Comparison of ENCODE assay signal across 8 cellular contexts in genomic region chr6:41545703-41546474, GRCh38. TPM values are rescaled to one million over a fixed set of nuclear protein-coding genes. Genes with fewer than 3 reads are reported as not detected.
DNase-seq lines count a peak whose midpoint lies in the region; ATAC-seq and TF ChIP-seq lines count a peak whose summit lies in the region.

FOXP4 (plus strand) TSS chr6:41546381; CDS start chr6:41565761, 19,380 bp downstream.

- TF ChIP-seq POLR2A in GM19099 (IDR thresholded peaks at IDR 0.05; ENCODE audit: extremely low read depth, insufficient read length, low read depth), result peak; percentile 61

- peak; percentile 56 for ATAC-seq in HG03378 (IDR thresholded peaks at IDR 0.05; ENCODE audit: unreplicated experiment)

- DNase-seq in AML-193 (lab: John Stamatoyannopoulos, UW) (peak; percentile 96 to 98), NCI-H446 treated with DMSO at 0.1 percent for 48 hours (lab: John Stamatoyannopoulos, UW) (peak; percentile 91), cerebellum (ENCODE audit: low spot score) (peak; percentile 90), kidney tubule cell (ENCODE audit: low spot score) (peak; percentile 94)
- peak; percentile 67 to 77 for DNase-seq in activated CD4-positive, alpha-beta T cell treated with anti-CD3 and anti-CD28 coated beads for 24 hours (ENCODE audit: low read depth in 2 of 2)
- peak; percentile 49 to 52 for DNase-seq in stimulated activated CD4-positive, alpha-beta T cell treated with anti-CD3 and anti-CD28 coated beads, Interleukin-1b, Interleukin-23, amount 100 ng/mL, for 1 hour (ENCODE audit: low read depth in 2 of 2)

RNA-seq across cellular contexts. Expression of gene FOXP4, which starts in this region (rescaled TPM):
- total RNA-seq in cerebellum, result 9.2 TPM

Comparison
In these comparisons a context has a peak if more than half of its experiments do, and no peak if none do; other contexts are left out.
1. Peak in every context shown above with its lines: DNase-seq and ATAC-seq.